ENCODE assay signal across 25 cellular contexts in the genomic region with DNA sequence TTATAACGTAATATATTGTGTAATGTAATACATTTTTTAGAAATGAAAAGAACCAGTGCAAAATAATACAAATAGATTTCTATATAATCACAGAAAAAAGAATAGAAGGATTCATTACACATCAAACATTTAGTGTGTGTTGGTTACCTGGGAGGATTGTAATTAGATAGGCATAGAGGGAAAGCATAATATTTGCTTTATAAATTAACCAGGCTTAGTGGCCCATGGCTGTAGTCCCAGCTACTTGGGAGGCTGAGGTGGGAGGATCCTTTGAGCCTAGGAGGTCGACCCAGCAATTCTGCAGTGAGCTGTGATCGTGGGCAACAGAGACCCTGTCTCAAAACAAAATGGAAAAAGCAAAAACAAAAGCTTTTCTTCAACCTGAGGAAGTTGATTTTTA.
"Had no signal": no experiment of that assay in that cellular context is flagged by ENCODE, and none has a peak within 500 bp of the region (broad histone marks: within the 10 kb centered on the region; RNA-seq: fewer than 3 reads in every experiment).

No MANE protein-coding gene starts in this region.

- H3K4me3 Mint-ChIP-seq: immature natural killer cell; naive thymus-derived CD8-positive, alpha-beta T cell; nephron progenitor cell; stimulated activated effector memory CD8-positive, alpha-beta T cell treated with anti-CD3 and anti-CD28 coated beads, Interleukin-12 subunit alpha, Interleukin-12 subunit beta, amount 100 ng/mL, for 72 hours; type B pancreatic cell had no signal

- DNase-seq: dermis blood vessel endothelial cell; effector memory CD4-positive, alpha-beta T cell; foreskin keratinocyte; heart right ventricle; hippocampal formation; immature natural killer cell; islet precursor cell; kidney glomerular epithelial cell; left colon; left ventricle myocardium superior; lower lobe of right lung; naive thymus-derived CD8-positive, alpha-beta T cell; nephron progenitor cell; nucleus accumbens; stimulated activated CD4-positive, alpha-beta T cell treated with anti-CD3 and anti-CD28 coated beads, Interleukin-12 subunit alpha, Interleukin-12 subunit beta, amount 100 ng/mL, for 4 hours; stimulated activated CD4-positive, alpha-beta T cell treated with anti-CD3 and anti-CD28 coated beads, Interleukin-1b, Interleukin-23, amount 100 ng/mL, for 48 hours; stimulated activated CD4-positive, alpha-beta T cell treated with anti-CD3 and anti-CD28 coated beads, Interleukin-4, amount 100 ng/mL, for 1 hour; stimulated activated naive CD4-positive, alpha-beta T cell treated with Interleukin-2 at 50 U/mL for 16 hours; stomach; testis; tibial artery had no signal

- H3K4me1 Mint-ChIP-seq: immature natural killer cell; naive thymus-derived CD8-positive, alpha-beta T cell; nephron progenitor cell; stimulated activated effector memory CD8-positive, alpha-beta T cell treated with anti-CD3 and anti-CD28 coated beads, Interleukin-12 subunit alpha, Interleukin-12 subunit beta, amount 100 ng/mL, for 72 hours had no signal

- ATAC-seq: foreskin keratinocyte; gastroesophageal sphincter; heart right ventricle; left colon; left ventricle myocardium superior; lower lobe of right lung; naive thymus-derived CD8-positive, alpha-beta T cell; sciatic nerve; stimulated activated effector memory CD8-positive, alpha-beta T cell treated with anti-CD3 and anti-CD28 coated beads, Interleukin-12 subunit alpha, Interleukin-12 subunit beta, amount 100 ng/mL, for 72 hours had no signal

- H3K27me3 Mint-ChIP-seq: type B pancreatic cell had no signal

- H3K9me3 Mint-ChIP-seq: immature natural killer cell; naive thymus-derived CD8-positive, alpha-beta T cell; nephron progenitor cell; stimulated activated effector memory CD8-positive, alpha-beta T cell treated with anti-CD3 and anti-CD28 coated beads, Interleukin-12 subunit alpha, Interleukin-12 subunit beta, amount 100 ng/mL, for 72 hours; type B pancreatic cell had no signal

- H3K27ac Mint-ChIP-seq: immature natural killer cell; nephron progenitor cell; stimulated activated effector memory CD8-positive, alpha-beta T cell treated with anti-CD3 and anti-CD28 coated beads, Interleukin-12 subunit alpha, Interleukin-12 subunit beta, amount 100 ng/mL, for 72 hours; type B pancreatic cell had no signal

- H3K36me3 Mint-ChIP-seq: immature natural killer cell; naive thymus-derived CD8-positive, alpha-beta T cell; stimulated activated effector memory CD8-positive, alpha-beta T cell treated with anti-CD3 and anti-CD28 coated beads, Interleukin-12 subunit alpha, Interleukin-12 subunit beta, amount 100 ng/mL, for 72 hours; type B pancreatic cell had no signal
